In the genomic region with DNA sequence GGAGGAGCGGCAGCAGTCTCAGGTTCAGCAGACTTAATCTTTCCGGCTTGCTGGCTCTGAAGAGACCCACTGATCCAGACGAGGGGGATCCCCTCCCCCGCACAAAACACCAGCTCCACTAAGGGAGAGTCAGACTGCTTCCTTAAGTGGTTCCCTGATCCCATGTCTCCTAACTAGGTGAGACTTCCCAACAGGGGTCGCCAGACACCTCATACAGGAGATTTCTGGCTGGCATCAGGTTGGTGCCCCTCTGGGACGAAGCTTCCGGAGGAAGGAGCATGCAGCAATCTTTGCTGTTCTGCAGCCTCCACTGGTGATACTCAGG, we compare ENCODE assay signal across 24 cellular contexts.
"Had no signal": no experiment of that assay in that cellular context is flagged by ENCODE, and none has a peak within 500 bp of the region (broad histone marks: within the 10 kb centered on the region; RNA-seq: fewer than 3 reads in every experiment).

No MANE protein-coding gene starts in this region.

- H3K4me3 ChIP-seq: colonic mucosa, esophagus squamous epithelium, heart right ventricle, lung, right atrium auricular region, skin epidermis, suprapubic skin, vagina had no signal

- H3K27me3 Mint-ChIP-seq: activated naive CD4-positive, alpha-beta T cell treated with anti-CD3 and anti-CD28 coated beads, Interleukin-2, amount 10 ng/mL, durations not matched to agents 7 days and 5 days had no signal

- H3K4me1 ChIP-seq: colonic mucosa, heart right ventricle, right atrium auricular region, suprapubic skin, vagina had no signal

- DNase-seq: activated CD4-positive, alpha-beta T cell treated with anti-CD3 and anti-CD28 coated beads, Interleukin-2, amount 50 U/mL, for 1 hour; activated CD8-positive, alpha-beta memory T cell treated with anti-CD3 and anti-CD28 coated beads, Interleukin-2, amount 50 U/mL, for 4 hours; activated naive CD4-positive, alpha-beta T cell treated with anti-CD3 and anti-CD28 coated beads, Interleukin-2, amount 10 ng/mL, durations not matched to agents 7 days and 5 days; activated T-cell treated with anti-CD3 and anti-CD28 coated beads, Interleukin-2, amount 50 U/mL, for 4 hours; aorta; brain microvascular endothelial cell; colonic mucosa; esophagus squamous epithelium; heart right ventricle; midbrain; stimulated activated CD4-positive, alpha-beta T cell treated with anti-CD3 and anti-CD28 coated beads, Interleukin-15, amount 100 ng/mL, for 24 hours; stimulated activated CD4-positive, alpha-beta T cell treated with anti-CD3 and anti-CD28 coated beads, Interleukin-2, amount 100 ng/mL, for 48 hours; T-helper 1 cell; T-helper 9 cell had no signal

- H3K4me1 Mint-ChIP-seq: activated naive CD4-positive, alpha-beta T cell treated with anti-CD3 and anti-CD28 coated beads, Interleukin-2, amount 10 ng/mL, durations not matched to agents 7 days and 5 days; central memory CD8-positive, alpha-beta T cell had no signal

- H3K9me3 ChIP-seq: colonic mucosa, vagina had no signal

- H3K36me3 ChIP-seq: brain microvascular endothelial cell, colonic mucosa, esophagus squamous epithelium, heart right ventricle, right atrium auricular region, suprapubic skin, vagina had no signal

- H3K27ac Mint-ChIP-seq: activated naive CD4-positive, alpha-beta T cell treated with anti-CD3 and anti-CD28 coated beads, Interleukin-2, amount 10 ng/mL, durations not matched to agents 7 days and 5 days; progenitor cell of endocrine pancreas; stimulated activated naive CD8-positive, alpha-beta T cell treated with anti-CD3 and anti-CD28 coated beads, Interleukin-15, Interleukin-2, amounts not matched to agents 100 ng/mL and 50 ng/mL, for 24 hours had no signal

- H3K4me3 Mint-ChIP-seq: activated naive CD4-positive, alpha-beta T cell treated with anti-CD3 and anti-CD28 coated beads, Interleukin-2, amount 10 ng/mL, durations not matched to agents 7 days and 5 days; activated T-cell treated with anti-CD3 and anti-CD28 coated beads, Interleukin-2, amount 50 U/mL, for 4 hours; central memory CD8-positive, alpha-beta T cell; stimulated activated naive CD8-positive, alpha-beta T cell treated with anti-CD3 and anti-CD28 coated beads, Interleukin-15, Interleukin-2, amounts not matched to agents 100 ng/mL and 50 ng/mL, for 24 hours had no signal

- H3K27me3 ChIP-seq: brain microvascular endothelial cell, colonic mucosa, esophagus squamous epithelium, right atrium auricular region, suprapubic skin, vagina had no signal

- H3K27ac ChIP-seq: brain microvascular endothelial cell, colonic mucosa, esophagus squamous epithelium, heart right ventricle, right atrium auricular region, skin epidermis, suprapubic skin, vagina had no signal

- ATAC-seq: activated CD4-positive, CD25-positive, alpha-beta regulatory T cell treated with anti-CD3 and anti-CD28 coated beads, Interleukin-2, amount 50 U/mL, for 24 hours; activated T-cell treated with anti-CD3 and anti-CD28 coated beads, Interleukin-2, amount 50 U/mL, for 4 hours; heart right ventricle; left lobe of liver had no signal
